Comparison of ENCODE assay signal across 1 cellular context in the genomic region with DNA sequence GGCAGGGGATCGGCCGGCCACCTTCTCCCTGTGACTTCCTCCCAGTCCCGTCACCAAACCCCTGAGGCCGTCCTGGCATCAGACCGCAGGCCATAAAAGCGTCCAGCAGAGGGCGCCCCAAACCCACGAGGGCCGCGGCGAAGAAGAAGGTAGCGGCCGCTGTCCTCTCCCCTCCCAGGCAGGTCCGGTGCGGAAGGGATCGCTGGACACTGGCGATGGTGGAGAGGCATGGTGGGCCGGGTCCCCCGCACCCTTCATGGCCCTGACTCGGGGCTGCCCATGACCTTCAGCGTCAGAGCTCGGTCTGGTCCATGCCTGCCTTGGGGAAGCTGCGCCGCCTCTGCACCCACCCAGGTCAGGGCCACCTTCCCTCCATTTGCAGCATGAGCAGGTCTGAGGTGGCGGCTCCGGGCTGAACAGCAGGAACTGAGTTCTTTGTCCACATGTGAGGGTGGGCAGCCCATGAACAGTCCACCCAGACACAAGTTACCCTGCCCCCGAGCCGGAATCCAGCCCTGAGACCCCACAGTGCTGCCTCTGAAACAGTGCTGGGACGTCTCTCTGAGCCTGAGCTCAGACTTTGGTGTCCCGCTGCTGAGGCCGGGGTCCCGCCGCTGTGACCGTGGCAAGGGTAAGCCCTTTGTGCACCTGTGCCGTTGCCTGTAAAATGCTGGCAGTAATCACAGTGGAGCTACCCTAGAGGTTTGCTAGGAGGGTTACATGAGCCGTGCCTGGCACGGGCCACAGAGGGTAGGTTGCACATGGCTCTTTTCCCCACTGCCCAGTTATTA.
TF ChIP-seq lines count a peak whose summit lies in the region.

No MANE protein-coding gene starts in this region.

TF ChIP-seq in HEK293, 187 proteins besides CTCF, POLR2A, EP300 and RAD21 (continued from another document):
- TF ChIP-seq IKZF3 (tag by site-specific recombination; IDR thresholded peaks at IDR 0.05) = peak; percentile 52; the same call in 1 of the 2 replicates
- TF ChIP-seq SP7 (tag by site-specific recombination; IDR thresholded peaks at IDR 0.05) = peak; percentile 71
- TF ChIP-seq ZNF843 (tag by site-specific recombination; IDR thresholded peaks at IDR 0.05) = 0 out of 2 replicates have a peak, but pooled peaks have one; percentile 13
- TF ChIP-seq ZNF558 (tag by site-specific recombination; IDR thresholded peaks at IDR 0.05) = no peak
- TF ChIP-seq ZSCAN30 (tag by site-specific recombination; IDR thresholded peaks at IDR 0.05) = peak; percentile 96
- no peak for TF ChIP-seq ZNF677 (tag by site-specific recombination; IDR thresholded peaks at IDR 0.05)
- peak; percentile 20; the same call in 1 of the 2 replicates for TF ChIP-seq ZFHX2 (tag by site-specific recombination; conservative IDR thresholded peaks at IDR 0.05)
- no peak for TF ChIP-seq ZNF174 (tag by site-specific recombination; IDR thresholded peaks at IDR 0.05)
- TF ChIP-seq ZBTB48 (tag by site-specific recombination; IDR thresholded peaks at IDR 0.05) = 0 out of 2 replicates have a peak, but pooled peaks have one; percentile 27
- TF ChIP-seq GLIS1 (tag by site-specific recombination; IDR thresholded peaks at IDR 0.05) = peak; percentile 50; the same call in 1 of the 2 replicates
- TF ChIP-seq ZNF292 (tag by site-specific recombination; IDR thresholded peaks at IDR 0.05; ENCODE audit: borderline replicate concordance, low read depth) = no peak
- no peak for TF ChIP-seq YY2 (tag by site-specific recombination; IDR thresholded peaks at IDR 0.05)
- TF ChIP-seq, protein P1, sequence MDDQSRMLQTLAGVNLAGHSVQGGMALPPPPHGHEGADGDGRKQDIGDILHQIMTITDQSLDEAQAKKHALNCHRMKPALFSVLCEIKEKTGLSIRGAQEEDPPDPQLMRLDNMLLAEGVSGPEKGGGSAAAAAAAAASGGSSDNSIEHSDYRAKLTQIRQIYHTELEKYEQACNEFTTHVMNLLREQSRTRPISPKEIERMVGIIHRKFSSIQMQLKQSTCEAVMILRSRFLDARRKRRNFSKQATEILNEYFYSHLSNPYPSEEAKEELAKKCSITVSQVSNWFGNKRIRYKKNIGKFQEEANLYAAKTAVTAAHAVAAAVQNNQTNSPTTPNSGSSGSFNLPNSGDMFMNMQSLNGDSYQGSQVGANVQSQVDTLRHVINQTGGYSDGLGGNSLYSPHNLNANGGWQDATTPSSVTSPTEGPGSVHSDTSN (CRISPR knock-in tag; IDR thresholded peaks at IDR 0.05) = 0 out of 2 replicates have a peak, but pooled peaks have one; percentile 23
- TF ChIP-seq ZBTB7A (tag by site-specific recombination; IDR thresholded peaks at IDR 0.05; ENCODE audit: low read depth) = no peak
- no peak for TF ChIP-seq ZNF785 (tag by site-specific recombination; IDR thresholded peaks at IDR 0.05)
- TF ChIP-seq, protein P2, sequence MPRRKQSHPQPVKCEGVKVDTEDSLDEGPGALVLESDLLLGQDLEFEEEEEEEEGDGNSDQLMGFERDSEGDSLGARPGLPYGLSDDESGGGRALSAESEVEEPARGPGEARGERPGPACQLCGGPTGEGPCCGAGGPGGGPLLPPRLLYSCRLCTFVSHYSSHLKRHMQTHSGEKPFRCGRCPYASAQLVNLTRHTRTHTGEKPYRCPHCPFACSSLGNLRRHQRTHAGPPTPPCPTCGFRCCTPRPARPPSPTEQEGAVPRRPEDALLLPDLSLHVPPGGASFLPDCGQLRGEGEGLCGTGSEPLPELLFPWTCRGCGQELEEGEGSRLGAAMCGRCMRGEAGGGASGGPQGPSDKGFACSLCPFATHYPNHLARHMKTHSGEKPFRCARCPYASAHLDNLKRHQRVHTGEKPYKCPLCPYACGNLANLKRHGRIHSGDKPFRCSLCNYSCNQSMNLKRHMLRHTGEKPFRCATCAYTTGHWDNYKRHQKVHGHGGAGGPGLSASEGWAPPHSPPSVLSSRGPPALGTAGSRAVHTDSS (tag by site-specific recombination; IDR thresholded peaks at IDR 0.05) = peak; percentile 68; the same call in 1 of the 2 replicates
- TF ChIP-seq ZNF692 (tag by site-specific recombination; IDR thresholded peaks at IDR 0.05) = peak; percentile 57; the same call in 1 of the 2 replicates
- TF ChIP-seq ZNF157 (tag by site-specific recombination; IDR thresholded peaks at IDR 0.05) = no peak
- no peak for TF ChIP-seq ZNF223 (tag by site-specific recombination; IDR thresholded peaks at IDR 0.05)
- TF ChIP-seq ZNF184 (tag by site-specific recombination; IDR thresholded peaks at IDR 0.05) = no peak
- TF ChIP-seq ZNF23 (tag by site-specific recombination; IDR thresholded peaks at IDR 0.05; ENCODE audit: borderline replicate concordance) = no peak
- TF ChIP-seq ZSCAN4 (tag by site-specific recombination; IDR thresholded peaks at IDR 0.05) = no peak
- TF ChIP-seq HOXA7 (CRISPR knock-in tag; IDR thresholded peaks at IDR 0.05; ENCODE audit: borderline replicate concordance) = no peak
- TF ChIP-seq ZNF654 (tag by site-specific recombination; IDR thresholded peaks at IDR 0.05; ENCODE audit: low read depth) = peak; percentile 90
- no peak for TF ChIP-seq ZNF621 (tag by site-specific recombination; IDR thresholded peaks at IDR 0.05)
- TF ChIP-seq ZNF10 (tag by site-specific recombination; IDR thresholded peaks at IDR 0.05) = 0 out of 2 replicates have a peak, but pooled peaks have one; percentile 57
- no peak for TF ChIP-seq ZNF571 (tag by site-specific recombination; IDR thresholded peaks at IDR 0.05)
